ENCODE assay signal across 8 cellular contexts in the genomic region with DNA sequence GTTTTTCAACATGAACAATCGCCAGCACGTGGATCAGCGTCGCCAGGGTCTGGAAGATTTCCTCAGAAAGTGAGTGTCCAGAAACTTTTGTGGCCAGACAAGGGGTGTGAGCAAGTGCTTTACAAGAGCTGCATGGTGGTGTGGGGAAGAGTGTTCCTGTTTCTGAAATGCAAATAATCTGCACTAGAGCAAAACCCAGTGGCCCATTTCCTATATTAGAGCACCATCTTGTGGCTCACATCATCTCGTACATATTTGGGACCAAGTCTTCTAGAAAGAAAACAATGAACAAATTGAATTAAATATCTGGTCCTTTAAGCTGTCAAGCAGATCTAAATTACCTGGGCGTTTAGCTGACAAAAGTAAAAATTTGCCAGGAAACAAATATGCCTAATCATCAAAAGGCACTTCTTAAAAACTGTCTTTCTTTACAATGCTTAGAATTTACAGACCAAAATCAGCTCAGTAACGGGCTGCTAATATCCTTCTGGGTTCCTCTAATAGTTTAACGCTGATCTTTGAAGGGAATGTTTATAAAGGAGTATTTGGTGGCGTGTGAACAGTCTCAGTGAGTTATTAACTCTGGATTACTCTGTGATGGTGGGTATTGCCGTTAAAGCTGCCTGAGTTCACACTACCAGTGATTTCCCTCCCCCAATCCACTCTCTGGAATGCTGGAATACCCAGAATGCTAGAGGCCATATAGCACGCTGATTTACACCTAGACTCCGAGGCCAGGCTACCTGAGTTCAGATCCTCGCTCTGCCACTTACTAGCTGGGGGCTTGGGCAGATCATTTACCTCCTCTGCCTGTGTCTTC.
DNase-seq lines count a peak whose midpoint lies in the region; TF ChIP-seq lines count a peak whose summit lies in the region.

No MANE protein-coding gene starts in this region.

- H3K36me3 ChIP-seq in HAP-1 (replicated peaks): no peaks in the 10 kb centered on the region
- H3K36me3 ChIP-seq in Loucy (ENCODE audit: insufficient read depth, low read length): peaks cover 29% of the 10 kb centered on the region; the same call in 1 of the 2 replicates
- H3K36me3 ChIP-seq in parathyroid adenoma (ENCODE audit: control insufficient read depth, insufficient read depth, low read length): no peaks in the 10 kb centered on the region

- H3K9me3 ChIP-seq in HAP-1 (no peaks in the 10 kb centered on the region), Loucy (ENCODE audit: insufficient read depth, low read depth, low read length) (no peaks in the 10 kb centered on the region), parathyroid adenoma (ENCODE audit: control insufficient read depth, low read length) (no peaks in the 10 kb centered on the region)

- in situ Hi-C loops in HAP-1 (cut with MboI; ENCODE audit: low sequenced_read_pairs): loop anchor here (5.0 to 10.0 kb wide), 4 partner anchors 270 to 792 kb away; partner anchors contain the start of gene HOXA7

- H3K79me2 ChIP-seq in Loucy (ENCODE audit: insufficient read depth, low read length): peaks cover 2% of the 10 kb centered on the region; the same call in 1 of the 2 replicates
- H3K79me2 ChIP-seq in parathyroid adenoma: no peaks in the 10 kb centered on the region

- no peaks in the 10 kb centered on the region; the same call in 1 of the 2 replicates for H3K4me1 ChIP-seq in HAP-1
- H3K4me1 ChIP-seq in Loucy (ENCODE audit: insufficient read depth, low read length, poor library complexity, severe bottlenecking): peaks cover 16% of the 10 kb centered on the region
- no peaks in the 10 kb centered on the region for H3K4me1 ChIP-seq in parathyroid adenoma

- H3K36me3 Mint-ChIP-seq in activated naive CD4-positive, alpha-beta T cell treated with anti-CD3 and anti-CD28 coated beads for 36 hours (ENCODE audit: low read depth): peaks cover 7% of the 10 kb centered on the region

- H3K4me3 ChIP-seq in HAP-1 (no peak overlapping the region), Loucy (ENCODE audit: low read length, poor library complexity, severe bottlenecking) (no peak overlapping the region), parathyroid adenoma (ENCODE audit: low read depth, low read length) (no peak overlapping the region)

- H3K9me3 Mint-ChIP-seq in activated naive CD4-positive, alpha-beta T cell treated with anti-CD3 and anti-CD28 coated beads for 36 hours: no peaks in the 10 kb centered on the region

- H3K4me2 ChIP-seq in Loucy (ENCODE audit: low read depth, low read length, poor library complexity, severe bottlenecking) (no peak overlapping the region), parathyroid adenoma (ENCODE audit: low read length) (peak overlapping the region; percentile 55)

- H3K27ac ChIP-seq in parathyroid adenoma: no peak overlapping the region

- H3K27me3 Mint-ChIP-seq in activated naive CD4-positive, alpha-beta T cell treated with anti-CD3 and anti-CD28 coated beads for 36 hours (ENCODE audit: low read depth): no peaks in the 10 kb centered on the region

- POLR2A ChIA-PET in GM10248 (lab: Yijun Ruan, JAX): interaction anchor here (1.1 kb wide), 1 partner anchor 170 kb away, joined by 4 read pairs; no protein-coding TSS in a partner anchor

- no peak overlapping the region for H2AFZ ChIP-seq in Loucy (ENCODE audit: low read length)
- peak overlapping the region; percentile 43 for H2AFZ ChIP-seq in parathyroid adenoma

- CTCF ChIA-PET in GM10248 (lab: Yijun Ruan, JAX): interaction anchor here (0.6 to 9.1 kb wide), 77 partner anchors 9 to 797 kb away, joined by 3 to 175 read pairs (median 4); partner anchors contain the start of genes NFE2L3 and SNX10
- CTCF ChIA-PET in activated naive CD4-positive, alpha-beta T cell treated with anti-CD3 and anti-CD28 coated beads for 36 hours (lab: Charles Lee): interaction anchor here (0.7 to 5.8 kb wide), 33 partner anchors 9 to 472 kb away, joined by 3 to 68 read pairs (median 4); partner anchors contain the start of gene CBX3

- no peaks in the 10 kb centered on the region for H3K9me2 ChIP-seq in Loucy (replicated peaks; ENCODE audit: low read depth, low read length)

- DNase-seq in GM10248 (ENCODE audit: extremely low spot score) (peak; percentile 54), HAP-1 (ENCODE audit: low spot score in 2 of 2) (peak; percentile 70 to 76), RPMI7951 (ENCODE audit: low read depth) (peak; percentile 78), glomerular visceral epithelial cell (ENCODE audit: extremely low spot score) (peak; percentile 79), HuH-7 (ENCODE audit: low spot score) (no peak)
- peak; percentile 71 for DNase-seq in activated naive CD4-positive, alpha-beta T cell treated with anti-CD3 and anti-CD28 coated beads for 36 hours

- H3K9ac ChIP-seq in Loucy (ENCODE audit: low read depth, low read length, poor library complexity, severe bottlenecking): no peak overlapping the region
- H3K9ac ChIP-seq in parathyroid adenoma: no peak overlapping the region

- peaks cover 9% of the 10 kb centered on the region for H3K4me1 Mint-ChIP-seq in activated naive CD4-positive, alpha-beta T cell treated with anti-CD3 and anti-CD28 coated beads for 36 hours (ENCODE audit: low read depth)

- intact Hi-C loops in activated naive CD4-positive, alpha-beta T cell treated with anti-CD3 and anti-CD28 coated beads for 36 hours (cut with micrococcal nuclease): loop anchor here (1.0 to 5.0 kb wide), 6 partner anchors 71 to 473 kb away; no protein-coding TSS in a partner anchor

- no peak overlapping the region for H3K4me3 Mint-ChIP-seq in activated naive CD4-positive, alpha-beta T cell treated with anti-CD3 and anti-CD28 coated beads for 36 hours

- H3F3A ChIP-seq in Loucy (ENCODE audit: low read depth): no peaks in the 10 kb centered on the region

- H3K27me3 ChIP-seq in HAP-1 (ENCODE audit: low read depth) (no peaks in the 10 kb centered on the region), Loucy (ENCODE audit: insufficient read depth, low read length, poor library complexity, severe bottlenecking) (no peaks in the 10 kb centered on the region), parathyroid adenoma (ENCODE audit: control insufficient read depth, insufficient read depth, low read length) (no peaks in the 10 kb centered on the region)

- no peak overlapping the region for H3K27ac Mint-ChIP-seq in activated naive CD4-positive, alpha-beta T cell treated with anti-CD3 and anti-CD28 coated beads for 36 hours

- no peaks in the 10 kb centered on the region for H4K20me1 ChIP-seq in Loucy (ENCODE audit: insufficient read depth, low read length, poor library complexity, severe bottlenecking)

- TF ChIP-seq CTCF in GM10248 (IDR thresholded peaks at IDR 0.05; ENCODE audit: control extremely low read depth, extremely low read depth, low read depth, missing control alignments): peak; percentile 74
- peak; percentile 84 for TF ChIP-seq CTCF in Loucy (conservative IDR thresholded peaks at IDR 0.05; ENCODE audit: low read length)
- TF ChIP-seq CTCF in parathyroid adenoma (IDR thresholded peaks at IDR 0.05): peak; percentile 80
